Comparison of ENCODE assay signal across 17 cellular contexts in the genomic region with DNA sequence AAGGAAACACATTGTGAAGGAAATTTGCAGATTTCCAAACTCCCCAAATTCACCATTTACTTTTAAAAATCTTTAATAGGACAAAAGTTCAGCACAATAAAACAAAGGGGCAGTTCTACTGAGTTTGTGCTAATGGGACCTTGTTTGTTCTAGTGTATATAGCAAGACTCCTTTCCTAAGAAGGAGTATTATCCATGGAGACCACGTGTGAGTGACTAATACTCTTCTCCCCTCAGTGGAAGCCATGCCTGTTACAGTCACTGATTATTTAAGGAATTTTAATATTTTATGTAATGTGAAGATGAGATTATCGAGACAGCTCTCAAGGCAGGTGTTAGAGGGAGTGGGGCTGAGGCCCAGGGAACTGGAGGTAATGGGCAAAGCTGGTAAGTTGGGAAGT.
"Had no signal": no experiment of that assay in that cellular context is flagged by ENCODE, and none has a peak within 500 bp of the region (broad histone marks: within the 10 kb centered on the region; RNA-seq: fewer than 3 reads in every experiment).

No MANE protein-coding gene starts in this region.

- ATAC-seq: activated CD8-positive, alpha-beta memory T cell treated with anti-CD3 and anti-CD28 coated beads, Interleukin-2, amount 10 ng/mL, durations not matched to agents 7 days and 5 days had no signal

- H3K27me3 ChIP-seq: adrenal gland, cardiac muscle cell, colonic mucosa, esophagus squamous epithelium had no signal

- H3K4me3 ChIP-seq: cardiac muscle cell, colonic mucosa, esophagus squamous epithelium, thoracic aorta had no signal

- FAIRE-seq: endothelial cell of umbilical vein had no signal

- H3K9ac ChIP-seq: parathyroid adenoma had no signal

- H3K27ac ChIP-seq: colonic mucosa, parathyroid adenoma, thoracic aorta, VCaP had no signal

- DNase-seq: activated CD4-positive, alpha-beta T cell treated with anti-CD3 and anti-CD28 coated beads, Interleukin-2, amount 50 U/mL, for 48 hours; activated CD8-positive, alpha-beta memory T cell treated with anti-CD3 and anti-CD28 coated beads, Interleukin-2, amount 10 ng/mL, durations not matched to agents 7 days and 5 days; activated naive CD4-positive, alpha-beta T cell treated with anti-CD3 and anti-CD28 coated beads, Interleukin-2, amount 50 U/mL, for 16 hours; activated T-cell treated with anti-CD3 and anti-CD28 coated beads, Interleukin-2, amount 50 U/mL, for 1 hour; colonic mucosa; effector CD4-positive, alpha-beta T cell; esophagus squamous epithelium; foreskin fibroblast; immature natural killer cell; stimulated activated CD4-positive, alpha-beta T cell treated with anti-CD3 and anti-CD28 coated beads, Interleukin-4, amount 100 ng/mL, for 1 hour; stimulated activated naive B cell treated with anti-CD40 and anti-IgM and Interleukin-4, amounts not matched to agents 10 μg/mL and 1 μg/mL and 100 μg/mL, for 72 hours had no signal

- H3K36me3 ChIP-seq: adrenal gland, cardiac muscle cell, colonic mucosa, esophagus squamous epithelium, thoracic aorta had no signal

- H3K9me3 ChIP-seq: adrenal gland, colonic mucosa, esophagus squamous epithelium, thoracic aorta had no signal

- H3K4me1 ChIP-seq: colonic mucosa, parathyroid adenoma had no signal
